In the genomic region with DNA sequence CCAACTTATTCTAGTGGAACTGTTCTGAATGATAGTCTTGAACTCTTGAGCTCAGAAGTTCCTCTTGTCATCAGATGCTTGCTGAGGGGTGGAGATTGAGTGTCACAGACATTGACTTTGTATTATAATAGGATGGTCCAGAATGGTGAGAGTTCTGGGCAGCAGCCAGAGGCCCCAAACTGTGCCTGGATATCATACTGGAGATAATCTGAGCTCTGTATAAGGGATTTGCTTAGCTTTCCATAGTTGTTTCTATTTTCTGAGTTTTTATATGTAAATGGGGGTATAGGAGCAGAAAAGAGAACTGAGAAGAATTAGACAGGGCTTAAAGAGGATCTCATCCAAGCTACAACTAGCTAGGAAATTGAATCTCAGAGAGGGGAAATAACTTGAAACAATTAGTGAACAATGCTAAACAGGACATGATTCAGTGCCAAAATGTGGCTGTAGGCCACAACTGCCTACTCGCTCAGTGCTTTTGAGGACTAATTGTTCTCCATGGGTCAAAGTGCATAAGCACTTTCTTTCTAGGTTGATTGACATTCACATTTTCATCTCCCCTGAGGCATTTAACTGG, we compare ENCODE assay signal across 15 cellular contexts. TPM values are rescaled to one million over a fixed set of nuclear protein-coding genes. Genes with fewer than 3 reads are reported as not detected.
A peak's percentile ranks its signal among the peaks of the same experiment; 100 is the strongest.
DNase-seq lines count a peak whose midpoint lies in the region; ATAC-seq, FAIRE-seq and TF ChIP-seq lines count a peak whose summit lies in the region.
"Had no signal": no experiment of that assay in that cellular context is flagged by ENCODE, and none has a peak within 500 bp of the region (broad histone marks: within the 10 kb centered on the region; RNA-seq: fewer than 3 reads in every experiment).

No MANE protein-coding gene starts in this region.

- ATAC-seq in T-cell (replicated peaks in 1 of 4) = no peak
- peak; percentile 26 to 70 (median 42) for ATAC-seq in heart left ventricle
- ATAC-seq in gastrocnemius medialis = no peak
- ATAC-seq in GM21529 (IDR thresholded peaks at IDR 0.05; ENCODE audit: unreplicated experiment) = no peak
- ATAC-seq: naive thymus-derived CD8-positive, alpha-beta T cell had no signal

- H3K4me1 Mint-ChIP-seq in T-cell (peaks cover 14 to 33% (median 27%) of the 10 kb centered on the region in 3 donors), progenitor cell of endocrine pancreas (ENCODE audit: low read depth) (no peaks in the 10 kb centered on the region)
- H3K4me1 Mint-ChIP-seq: CD8-positive, alpha-beta memory T cell had no signal

- H3K9me3 Mint-ChIP-seq in T-cell (no peaks in the 10 kb centered on the region), progenitor cell of endocrine pancreas (ENCODE audit: low read depth) (no peaks in the 10 kb centered on the region)
- H3K9me3 Mint-ChIP-seq: CD8-positive, alpha-beta memory T cell; naive thymus-derived CD8-positive, alpha-beta T cell had no signal

- in situ Hi-C loops in gastrocnemius medialis (cut with MboI; ENCODE audit: low sequenced_read_pairs in 4 of 4) = no loop called here

- CTCF ChIA-PET in T-cell (lab: Charles Lee) = interaction anchor here (0.6 to 1.0 kb wide), 3 partner anchors 15 to 102 kb away, joined by 3 read pairs; no protein-coding TSS in a partner anchor

- no peaks in the 10 kb centered on the region for H3K9me3 ChIP-seq in heart left ventricle
- no peaks in the 10 kb centered on the region for H3K9me3 ChIP-seq in gastrocnemius medialis
- H3K9me3 ChIP-seq: SJSA1 had no signal

- H3K4me3 Mint-ChIP-seq in T-cell (no peak overlapping the region), progenitor cell of endocrine pancreas (ENCODE audit: low read depth) (no peak overlapping the region)
- H3K4me3 Mint-ChIP-seq: CD8-positive, alpha-beta memory T cell; naive thymus-derived CD8-positive, alpha-beta T cell had no signal

- H3K36me3 Mint-ChIP-seq in T-cell (peaks cover 3% of the 10 kb centered on the region), progenitor cell of endocrine pancreas (ENCODE audit: insufficient read depth) (no peaks in the 10 kb centered on the region)
- H3K36me3 Mint-ChIP-seq: naive thymus-derived CD8-positive, alpha-beta T cell had no signal

- TF ChIP-seq POLR2A in GM12891 (IDR thresholded peaks at IDR 0.05; ENCODE audit: low read depth, low read length) (no peak), heart left ventricle (IDR thresholded peaks at IDR 0.05) (no peak), gastrocnemius medialis (IDR thresholded peaks at IDR 0.05) (no peak)

- H3K36me3 ChIP-seq in heart left ventricle (no peaks in the 10 kb centered on the region), gastrocnemius medialis (no peaks in the 10 kb centered on the region)
- H3K36me3 ChIP-seq: SJSA1 had no signal

- FAIRE-seq in GM12891 (lab: Jason Lieb, UNC) (no peak), RCC 7860 (lab: Jason Lieb, UNC) (no peak)

- TF ChIP-seq CTCF in heart left ventricle (IDR thresholded peaks at IDR 0.05) (no peak), gastrocnemius medialis (IDR thresholded peaks at IDR 0.05 in 4 of 5, conservative IDR thresholded peaks at IDR 0.05 in 1 of 5) (no peak), progenitor cell of endocrine pancreas (IDR thresholded peaks at IDR 0.05; ENCODE audit: unreplicated experiment) (no peak)

- H3K27ac ChIP-seq in heart left ventricle = peak overlapping the region; percentile 36 to 88 (median 70)
- peak overlapping the region in 3 of 4 donors; percentile 38 to 57 (median 41) for H3K27ac ChIP-seq in gastrocnemius medialis
- H3K27ac ChIP-seq: SJSA1 had no signal

- H3K4me3 ChIP-seq in heart left ventricle (no peak overlapping the region), gastrocnemius medialis (no peak overlapping the region)
- H3K4me3 ChIP-seq: SJSA1 had no signal

- no peaks in the 10 kb centered on the region for H3K27me3 ChIP-seq in heart left ventricle
- no peaks in the 10 kb centered on the region for H3K27me3 ChIP-seq in gastrocnemius medialis
- H3K27me3 ChIP-seq: SJSA1 had no signal

- H3K27ac Mint-ChIP-seq in T-cell (peak overlapping the region; percentile 0 to 3), progenitor cell of endocrine pancreas (no peak overlapping the region)

- POLR2A ChIA-PET in T-cell (lab: Charles Lee) = interaction anchor here in 1 of 2 donors (0.6 to 0.9 kb wide), 3 partner anchors 15 to 220 kb away, joined by 3 to 4 read pairs (median 3); no protein-coding TSS in a partner anchor

- intact Hi-C loops in heart left ventricle (cut with DNase I) (loop anchor here in 1 of 10 donors (5.0 kb wide), 1 partner anchor 100 kb away; no protein-coding TSS in a partner anchor), gastrocnemius medialis (cut with DNase I; ENCODE audit: low total_unique reads) (no loop called here)

- H3K27me3 Mint-ChIP-seq in T-cell (no peaks in the 10 kb centered on the region), progenitor cell of endocrine pancreas (no peaks in the 10 kb centered on the region)
- H3K27me3 Mint-ChIP-seq: CD8-positive, alpha-beta memory T cell; naive thymus-derived CD8-positive, alpha-beta T cell had no signal

- H3K4me1 ChIP-seq in heart left ventricle = peaks cover 0 to 41% (median 27%) of the 10 kb centered on the region in 12 donors
- peaks cover 8% of the 10 kb centered on the region in 2 donors for H3K4me1 ChIP-seq in gastrocnemius medialis

- DNase-seq in GM12891 (ENCODE audit: insufficient read length, low spot score) = no peak
- DNase-seq in T-cell = no peak
- DNase-seq in heart left ventricle = no peak
- no peak for DNase-seq in gastrocnemius medialis
- DNase-seq in NCI-H2196 (lab: John Stamatoyannopoulos, UW; ENCODE audit: unreplicated experiment) = no peak
- no peak for DNase-seq in progenitor cell of endocrine pancreas (ENCODE audit: low spot score, unreplicated experiment)
- no peak for DNase-seq in RCC 7860 (ENCODE audit: low spot score)
- DNase-seq: activated CD4-positive, alpha-beta T cell treated with anti-CD3 and anti-CD28 coated beads for 4 hours; activated gamma-delta T cell; CD8-positive, alpha-beta memory T cell; naive thymus-derived CD8-positive, alpha-beta T cell; NCI-H524 treated with DMSO at 0.1 percent for 48 hours; stimulated activated CD4-positive, alpha-beta T cell treated with anti-CD3 and anti-CD28 coated beads, Interleukin-12 subunit alpha, Interleukin-12 subunit beta, amount 100 ng/mL, for 4 hours had no signal

- WGBS in heart left ventricle, 4 donors = 17 to 38% (median 30%) methylated on average over 1 of the region's 1 CpG

TF ChIP-seq in GM12891, 5 proteins besides CTCF, POLR2A, EP300 and RAD21:
- TF ChIP-seq TAF1 (IDR thresholded peaks at IDR 0.05; ENCODE audit: low read depth, low read length) (no peak), SPI1 (IDR thresholded peaks at IDR 0.05; ENCODE audit: low read depth, low read length) (peak; percentile 38; the same call in 1 of the 2 replicates)

RNA-seq across cellular contexts. Expression of a gene that starts 10.1 kb away (rescaled TPM):
- polyA plus RNA-seq in GM12891 (2012; ENCODE audit: low read depth, missing spikeins) = 2.5 TPM
- total RNA-seq in T-cell = 10 to 100 TPM; 13.8 to 33.0 (median 19.6) TPM
- total RNA-seq in heart left ventricle = 10 to 100 TPM; 32.6 to 70.2 (median 46.9) TPM
- 10 to 100 TPM in 1 of 2 donors, 1 to 10 TPM in 1; 9.8 to 22.9 TPM for polyA plus RNA-seq in heart left ventricle
- total RNA-seq in gastrocnemius medialis = 10 to 100 TPM in 2 of 4 donors, 1 to 10 TPM in 2; 4.3 to 14.5 (median 11.3) TPM
- 26.0 and 29.3 TPM in 2 replicates for total RNA-seq in progenitor cell of endocrine pancreas

Comparison
In these comparisons a context has a peak if more than half of its experiments do, and no peak if none do; other contexts are left out.
1. ATAC-seq: peak in heart left ventricle (4 of 4); none in T-cell (0 of 4), gastrocnemius medialis (0 of 2) and GM21529 (single experiment).